ENCODE assay signal across 2 cellular contexts in genomic region chr1:26697978-26698849, GRCh38.
TF ChIP-seq lines count a peak whose summit lies in the region.

No MANE protein-coding gene starts in this region.

TF ChIP-seq in IMR-90, 13 proteins besides CTCF, POLR2A, EP300 and RAD21 (continued from another document):
- peak; percentile 59 for TF ChIP-seq CEBPB (IDR thresholded peaks at IDR 0.05; ENCODE audit: low read depth, low read length)
- peak; percentile 28 for TF ChIP-seq RCOR1 (IDR thresholded peaks at IDR 0.05; ENCODE audit: insufficient replicate concordance, low read length)
- no peak for TF ChIP-seq CHD1 (IDR thresholded peaks at IDR 0.05; ENCODE audit: low read depth, low read length)
- no peak for TF ChIP-seq ELK1 (IDR thresholded peaks at IDR 0.05; ENCODE audit: borderline replicate concordance, low read depth, low read length)

TF ChIP-seq in neural cell, 6 proteins besides CTCF, POLR2A, EP300 and RAD21 (continued from another document):
- TF ChIP-seq REST (IDR thresholded peaks at IDR 0.05; ENCODE audit: borderline replicate concordance) (peak; percentile 55), SMC3 (conservative IDR thresholded peaks at IDR 0.05; ENCODE audit: poor library complexity) (no peak), POLR2AphosphoS5 (IDR thresholded peaks at IDR 0.05) (peak; percentile 71)
TF ChIP-seq in neural cell: peak in this region for 4.
